In genomic region chr14:101070540-101071492, GRCh38 we compare ENCODE assay signal across 1 cellular context.
TF ChIP-seq lines count a peak whose summit lies in the region.

No MANE protein-coding gene starts in this region.

TF ChIP-seq in SK-N-SH treated with all-trans-retinoic acid at 6 μM for 48 hours, 23 proteins besides CTCF, POLR2A, EP300 and RAD21 (continued from another document):
- TF ChIP-seq POU6F1 (CRISPR knock-in tag; IDR thresholded peaks at IDR 0.05; ENCODE audit: borderline replicate concordance, low read depth) (no peak), BACH2 (CRISPR knock-in tag; IDR thresholded peaks at IDR 0.05; ENCODE audit: borderline replicate concordance) (no peak), ZC3H10 (CRISPR knock-in tag; IDR thresholded peaks at IDR 0.05) (no peak), ZFP3 (CRISPR knock-in tag; IDR thresholded peaks at IDR 0.05) (no peak), ARNTL (CRISPR knock-in tag; IDR thresholded peaks at IDR 0.05; ENCODE audit: borderline replicate concordance, low read depth) (no peak), TCF4 (CRISPR knock-in tag; IDR thresholded peaks at IDR 0.05; ENCODE audit: borderline replicate concordance) (no peak), ESRRG (CRISPR knock-in tag; IDR thresholded peaks at IDR 0.05) (no peak), TOX (CRISPR knock-in tag; IDR thresholded peaks at IDR 0.05; ENCODE audit: borderline replicate concordance) (no peak)
- TF ChIP-seq, protein P1, sequence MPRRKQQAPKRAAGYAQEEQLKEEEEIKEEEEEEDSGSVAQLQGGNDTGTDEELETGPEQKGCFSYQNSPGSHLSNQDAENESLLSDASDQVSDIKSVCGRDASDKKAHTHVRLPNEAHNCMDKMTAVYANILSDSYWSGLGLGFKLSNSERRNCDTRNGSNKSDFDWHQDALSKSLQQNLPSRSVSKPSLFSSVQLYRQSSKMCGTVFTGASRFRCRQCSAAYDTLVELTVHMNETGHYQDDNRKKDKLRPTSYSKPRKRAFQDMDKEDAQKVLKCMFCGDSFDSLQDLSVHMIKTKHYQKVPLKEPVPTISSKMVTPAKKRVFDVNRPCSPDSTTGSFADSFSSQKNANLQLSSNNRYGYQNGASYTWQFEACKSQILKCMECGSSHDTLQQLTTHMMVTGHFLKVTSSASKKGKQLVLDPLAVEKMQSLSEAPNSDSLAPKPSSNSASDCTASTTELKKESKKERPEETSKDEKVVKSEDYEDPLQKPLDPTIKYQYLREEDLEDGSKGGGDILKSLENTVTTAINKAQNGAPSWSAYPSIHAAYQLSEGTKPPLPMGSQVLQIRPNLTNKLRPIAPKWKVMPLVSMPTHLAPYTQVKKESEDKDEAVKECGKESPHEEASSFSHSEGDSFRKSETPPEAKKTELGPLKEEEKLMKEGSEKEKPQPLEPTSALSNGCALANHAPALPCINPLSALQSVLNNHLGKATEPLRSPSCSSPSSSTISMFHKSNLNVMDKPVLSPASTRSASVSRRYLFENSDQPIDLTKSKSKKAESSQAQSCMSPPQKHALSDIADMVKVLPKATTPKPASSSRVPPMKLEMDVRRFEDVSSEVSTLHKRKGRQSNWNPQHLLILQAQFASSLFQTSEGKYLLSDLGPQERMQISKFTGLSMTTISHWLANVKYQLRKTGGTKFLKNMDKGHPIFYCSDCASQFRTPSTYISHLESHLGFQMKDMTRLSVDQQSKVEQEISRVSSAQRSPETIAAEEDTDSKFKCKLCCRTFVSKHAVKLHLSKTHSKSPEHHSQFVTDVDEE (CRISPR knock-in tag; IDR thresholded peaks at IDR 0.05): no peak
- TF ChIP-seq, protein P2, sequence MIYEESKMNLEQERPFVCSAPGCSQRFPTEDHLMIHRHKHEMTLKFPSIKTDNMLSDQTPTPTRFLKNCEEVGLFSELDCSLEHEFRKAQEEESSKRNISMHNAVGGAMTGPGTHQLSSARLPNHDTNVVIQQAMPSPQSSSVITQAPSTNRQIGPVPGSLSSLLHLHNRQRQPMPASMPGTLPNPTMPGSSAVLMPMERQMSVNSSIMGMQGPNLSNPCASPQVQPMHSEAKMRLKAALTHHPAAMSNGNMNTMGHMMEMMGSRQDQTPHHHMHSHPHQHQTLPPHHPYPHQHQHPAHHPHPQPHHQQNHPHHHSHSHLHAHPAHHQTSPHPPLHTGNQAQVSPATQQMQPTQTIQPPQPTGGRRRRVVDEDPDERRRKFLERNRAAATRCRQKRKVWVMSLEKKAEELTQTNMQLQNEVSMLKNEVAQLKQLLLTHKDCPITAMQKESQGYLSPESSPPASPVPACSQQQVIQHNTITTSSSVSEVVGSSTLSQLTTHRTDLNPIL (CRISPR knock-in tag; IDR thresholded peaks at IDR 0.05; ENCODE audit: low read depth): no peak
